14 cellular contexts compared by ENCODE assay signal in the genomic region with DNA sequence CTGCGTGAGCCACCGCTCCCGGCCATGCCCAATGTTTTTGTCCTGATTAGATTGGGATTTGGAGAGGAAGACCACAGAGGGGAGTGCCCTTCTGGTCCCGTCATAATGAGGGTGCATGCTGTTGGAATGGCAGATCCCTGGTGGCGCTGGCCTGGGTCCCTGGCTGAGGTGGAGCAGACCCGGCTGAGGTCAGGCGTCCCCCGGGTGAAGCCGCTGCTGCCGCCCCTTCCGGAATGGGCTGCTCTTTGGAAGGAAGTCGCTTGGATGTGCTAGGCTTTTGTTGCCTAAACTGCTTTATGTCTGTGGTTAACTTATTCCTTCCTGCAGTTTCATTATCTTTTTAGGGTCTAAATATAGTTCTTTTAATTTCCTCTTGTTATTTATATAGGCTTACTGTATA.
DNase-seq lines count a peak whose midpoint lies in the region; ATAC-seq and TF ChIP-seq lines count a peak whose summit lies in the region.
"Had no signal": no experiment of that assay in that cellular context is flagged by ENCODE, and none has a peak within 500 bp of the region (broad histone marks: within the 10 kb centered on the region; RNA-seq: fewer than 3 reads in every experiment).

No MANE protein-coding gene starts in this region.

- H3K9me3 Mint-ChIP-seq in activated CD8-positive, alpha-beta T cell treated with anti-CD3 and anti-CD28 coated beads for 36 hours, result no peaks in the 10 kb centered on the region

- H3K27me3 Mint-ChIP-seq in activated CD8-positive, alpha-beta T cell treated with anti-CD3 and anti-CD28 coated beads for 36 hours, result no peaks in the 10 kb centered on the region

- no peaks in the 10 kb centered on the region for H3K4me1 ChIP-seq in mucosa of descending colon (ENCODE audit: low read depth)
- H3K4me1 ChIP-seq: breast epithelium, vagina had no signal

- H3K4me3 ChIP-seq in mucosa of descending colon, result no peak overlapping the region
- H3K4me3 ChIP-seq: breast epithelium, esophagus squamous epithelium, skin epidermis, vagina had no signal

- peaks cover 35% of the 10 kb centered on the region for H3K36me3 Mint-ChIP-seq in activated CD8-positive, alpha-beta T cell treated with anti-CD3 and anti-CD28 coated beads for 36 hours (ENCODE audit: low read depth)

- no peak for TF ChIP-seq CTCF in activated CD8-positive, alpha-beta T cell treated with anti-CD3 and anti-CD28 coated beads for 36 hours (IDR thresholded peaks at IDR 0.05)
- TF ChIP-seq CTCF in mucosa of descending colon (IDR thresholded peaks at IDR 0.05), result no peak

- peak overlapping the region; percentile 77 for H3K27ac Mint-ChIP-seq in activated CD8-positive, alpha-beta T cell treated with anti-CD3 and anti-CD28 coated beads for 36 hours

- peak; percentile 32 for ATAC-seq in activated CD8-positive, alpha-beta T cell treated with anti-CD3 and anti-CD28 coated beads for 36 hours
- peak; percentile 25 for ATAC-seq in mucosa of descending colon
- ATAC-seq in HG03135 (IDR thresholded peaks at IDR 0.05; ENCODE audit: unreplicated experiment), result no peak
- ATAC-seq in HG02884 (IDR thresholded peaks at IDR 0.05; ENCODE audit: unreplicated experiment), result no peak
- ATAC-seq: SK-N-SH treated with all-trans-retinoic acid at 6 μM for 48 hours had no signal

- peak overlapping the region; percentile 21 for H3K4me3 Mint-ChIP-seq in activated CD8-positive, alpha-beta T cell treated with anti-CD3 and anti-CD28 coated beads for 36 hours

- DNase-seq in CD1c-positive myeloid dendritic cell (ENCODE audit: extremely low spot score), result peak; percentile 29
- peak; percentile 59 for DNase-seq in KBM-7
- peak; percentile 41 for DNase-seq in activated CD8-positive, alpha-beta T cell treated with anti-CD3 and anti-CD28 coated beads for 36 hours
- DNase-seq in mucosa of descending colon, result peak in 2 of 3 donors; percentile 31 to 56
- DNase-seq in DMS79 treated with DMSO at 0.1 percent for 48 hours (lab: John Stamatoyannopoulos, UW), result no peak
- DNase-seq in NCI-H2171 (lab: John Stamatoyannopoulos, UW), result no peak
- DNase-seq: esophagus squamous epithelium, NCI-H526 had no signal

- POLR2A ChIA-PET in activated CD8-positive, alpha-beta T cell treated with anti-CD3 and anti-CD28 coated beads for 36 hours (lab: Charles Lee), result interaction anchor here (1.8 kb wide), 1 partner anchor 9 kb away, joined by 4 read pairs; no protein-coding TSS in a partner anchor

- intact Hi-C loops in activated CD8-positive, alpha-beta T cell treated with anti-CD3 and anti-CD28 coated beads for 36 hours (cut with micrococcal nuclease), result no loop called here
- intact Hi-C loops in mucosa of descending colon (cut with DNase I, micrococcal nuclease), result no loop called here

- CTCF ChIA-PET in activated CD8-positive, alpha-beta T cell treated with anti-CD3 and anti-CD28 coated beads for 36 hours (lab: Charles Lee), result interaction anchor here (1.0 to 1.6 kb wide), 2 partner anchors 28 to 86 kb away, joined by 3 to 9 read pairs; no protein-coding TSS in a partner anchor

- in situ Hi-C loops in KBM-7 (cut with MboI; ENCODE audit: low pct_unique_long_range_greater_than_20kb, low sequenced_read_pairs), result no loop called here

- H3K9me3 ChIP-seq in mucosa of descending colon, result no peaks in the 10 kb centered on the region
- H3K9me3 ChIP-seq: breast epithelium, esophagus squamous epithelium, vagina had no signal

- no peaks in the 10 kb centered on the region for H3K36me3 ChIP-seq in mucosa of descending colon (ENCODE audit: low read depth)
- H3K36me3 ChIP-seq: breast epithelium, vagina had no signal

- peaks cover 74% of the 10 kb centered on the region for H3K4me1 Mint-ChIP-seq in activated CD8-positive, alpha-beta T cell treated with anti-CD3 and anti-CD28 coated beads for 36 hours (ENCODE audit: low read depth)

Comparison
In these comparisons a context has a peak if more than half of its experiments do, and no peak if none do; other contexts are left out.
1. DNase-seq: peak in CD1c-positive myeloid dendritic cell (single experiment), KBM-7 (single experiment), activated CD8-positive, alpha-beta T cell treated with anti-CD3 and anti-CD28 coated beads for 36 hours (single experiment) and mucosa of descending colon (2 of 3); none in DMS79 treated with DMSO at 0.1 percent for 48 hours (single experiment) and NCI-H2171 (single experiment).
2. ATAC-seq: peak in activated CD8-positive, alpha-beta T cell treated with anti-CD3 and anti-CD28 coated beads for 36 hours (single experiment) and mucosa of descending colon (single experiment); none in HG03135 (single experiment) and HG02884 (single experiment).